Comparison of ENCODE assay signal across 1 cellular context in the genomic region with DNA sequence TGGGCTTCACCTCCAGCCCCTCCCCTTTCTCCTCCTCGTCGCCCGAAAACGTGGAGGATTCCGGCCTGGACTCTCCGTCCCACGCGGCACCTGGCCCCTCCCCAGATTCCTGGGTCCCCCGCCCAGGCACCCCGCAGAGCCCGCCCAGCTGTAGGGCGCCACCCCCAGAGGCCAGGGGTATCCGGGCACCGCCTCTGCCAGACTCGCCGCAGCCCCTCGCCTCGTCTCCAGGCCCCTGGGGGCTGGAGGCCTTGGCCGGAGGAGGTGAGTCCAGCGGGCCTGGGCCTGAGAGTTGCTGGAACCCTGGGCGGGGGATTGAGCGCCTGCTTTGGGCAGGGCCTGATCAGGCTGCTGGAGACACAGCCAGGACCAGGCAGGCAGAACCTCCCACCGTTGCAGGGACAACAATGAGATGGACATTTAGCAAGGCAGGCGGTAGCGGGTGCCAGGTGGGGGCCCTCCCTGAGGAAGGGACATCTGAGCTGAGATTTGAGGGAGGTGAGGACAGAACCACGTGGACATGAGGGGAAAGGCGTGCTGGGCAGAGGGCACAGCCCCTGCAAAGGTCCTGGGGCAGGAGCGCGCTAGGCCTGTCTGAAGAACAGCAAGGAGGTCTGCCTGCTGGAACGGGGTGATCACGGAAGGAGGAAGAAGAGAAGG.
TF ChIP-seq lines count a peak whose summit lies in the region.

No MANE protein-coding gene starts in this region.

TF ChIP-seq in K562, 482 proteins besides CTCF, POLR2A, EP300 and RAD21 (continues in another document):
- TF ChIP-seq NR2F6 (CRISPR knock-in tag; IDR thresholded peaks at IDR 0.05) (no peak), ARHGAP35 (IDR thresholded peaks at IDR 0.05; ENCODE audit: partially characterized antibody) (no peak), RBM34 (IDR thresholded peaks at IDR 0.05; ENCODE audit: borderline replicate concordance, insufficient read depth, low read length) (no peak), TFAP4 (CRISPR knock-in tag; IDR thresholded peaks at IDR 0.05; ENCODE audit: borderline replicate concordance) (0 out of 2 replicates have a peak, but pooled peaks have one; percentile 7), HLTF (IDR thresholded peaks at IDR 0.05) (no peak), ZFP36 (IDR thresholded peaks at IDR 0.05; ENCODE audit: low read depth, low read length, partially characterized antibody) (no peak), STAT5A (IDR thresholded peaks at IDR 0.05; ENCODE audit: borderline replicate concordance, low read length) (no peak), PML (IDR thresholded peaks at IDR 0.05; ENCODE audit: low read length) (no peak), GTF2A2 (tag; IDR thresholded peaks at IDR 0.05) (no peak), KHSRP (IDR thresholded peaks at IDR 0.05) (no peak), ATF7 (IDR thresholded peaks at IDR 0.05) (no peak), EWSR1 (IDR thresholded peaks at IDR 0.05; ENCODE audit: borderline replicate concordance, low read depth, partially characterized antibody) (no peak), ZNF184 (CRISPR knock-in tag; IDR thresholded peaks at IDR 0.05) (no peak), ZNF717 (CRISPR knock-in tag; IDR thresholded peaks at IDR 0.05) (0 out of 2 replicates have a peak, but pooled peaks have one; percentile 41), ZNF239 (CRISPR knock-in tag; IDR thresholded peaks at IDR 0.05) (no peak), HNRNPLL (IDR thresholded peaks at IDR 0.05; ENCODE audit: low read depth, low read length, poor library complexity, severe bottlenecking) (no peak), PCBP1 (IDR thresholded peaks at IDR 0.05; ENCODE audit: low read depth, low read length, poor library complexity, severe bottlenecking) (peak; percentile 89), ZBTB33 (CRISPR knock-in tag; IDR thresholded peaks at IDR 0.05) (0 out of 2 replicates have a peak, but pooled peaks have one; percentile 8), KDM1A (IDR thresholded peaks at IDR 0.05) (peak in 1 of 2 experiments; percentile 36; a peak in 1 of 4 replicates), ZBTB1 (CRISPR knock-in tag; IDR thresholded peaks at IDR 0.05; ENCODE audit: borderline replicate concordance, low read depth) (no peak), KAT8 (IDR thresholded peaks at IDR 0.05; ENCODE audit: low read depth) (no peak), PRPF4 (IDR thresholded peaks at IDR 0.05; ENCODE audit: insufficient read depth, low read depth, low read length, poor library complexity, severe bottlenecking) (no peak), JUN (IDR thresholded peaks at IDR 0.05; ENCODE audit: borderline replicate concordance, low read depth, low read length) (no peak), JUN (CRISPR knock-in tag; IDR thresholded peaks at IDR 0.05; ENCODE audit: borderline replicate concordance) (no peak), ZNF24 (IDR thresholded peaks at IDR 0.05) (no peak), ARNT (IDR thresholded peaks at IDR 0.05) (no peak), ATF3 (IDR thresholded peaks at IDR 0.05) (no peak), ATF3 (CRISPR knock-in tag; conservative IDR thresholded peaks at IDR 0.05) (no peak), MTA1 (IDR thresholded peaks at IDR 0.05; ENCODE audit: borderline replicate concordance) (no peak), ZNF444 (CRISPR knock-in tag; IDR thresholded peaks at IDR 0.05) (no peak), HMGXB4 (CRISPR knock-in tag; IDR thresholded peaks at IDR 0.05) (no peak), TRIM28 (IDR thresholded peaks at IDR 0.05) (no peak), ZC3H4 (CRISPR knock-in tag; IDR thresholded peaks at IDR 0.05; ENCODE audit: borderline replicate concordance) (no peak), ZBTB17 (CRISPR knock-in tag; IDR thresholded peaks at IDR 0.05) (no peak), MTA3 (IDR thresholded peaks at IDR 0.05; ENCODE audit: borderline replicate concordance) (no peak), MNT (conservative IDR thresholded peaks at IDR 0.05) (0 out of 4 replicates have a peak, but pooled peaks of 1 of the 2 experiments have one; percentile 36), GABPB2 (CRISPR knock-in tag; conservative IDR thresholded peaks at IDR 0.05) (no peak), U2AF2 (optimal IDR thresholded peaks at IDR 0.05; ENCODE audit: low read depth, low read length) (no peak), TCF3 (CRISPR knock-in tag; IDR thresholded peaks at IDR 0.05) (no peak), GTF3C2 (IDR thresholded peaks at IDR 0.05; ENCODE audit: borderline replicate concordance, extremely low read depth, insufficient read length) (no peak), ZNF263 (CRISPR knock-in tag; IDR thresholded peaks at IDR 0.05; ENCODE audit: borderline replicate concordance) (no peak), RBM22 (IDR thresholded peaks at IDR 0.05; ENCODE audit: low read depth, low read length, poor library complexity, severe bottlenecking) (peak; percentile 4), POLR2B (IDR thresholded peaks at IDR 0.05; ENCODE audit: low read depth, partially characterized antibody) (peak; percentile 21), YY1 (IDR thresholded peaks at IDR 0.05; ENCODE audit: borderline replicate concordance in 1 of 3, control insufficient read depth in 1 of 3, extremely low read depth in 1 of 3, insufficient read depth in 3 of 3, insufficient read length in 1 of 3, insufficient replicate concordance in 2 of 3, low read depth in 1 of 3, low read length in 2 of 3) (peak in 1 of 3 experiments; percentile 4), CBX1 (IDR thresholded peaks at IDR 0.05; ENCODE audit: low read depth) (no peak)
- TF ChIP-seq, protein P1, sequence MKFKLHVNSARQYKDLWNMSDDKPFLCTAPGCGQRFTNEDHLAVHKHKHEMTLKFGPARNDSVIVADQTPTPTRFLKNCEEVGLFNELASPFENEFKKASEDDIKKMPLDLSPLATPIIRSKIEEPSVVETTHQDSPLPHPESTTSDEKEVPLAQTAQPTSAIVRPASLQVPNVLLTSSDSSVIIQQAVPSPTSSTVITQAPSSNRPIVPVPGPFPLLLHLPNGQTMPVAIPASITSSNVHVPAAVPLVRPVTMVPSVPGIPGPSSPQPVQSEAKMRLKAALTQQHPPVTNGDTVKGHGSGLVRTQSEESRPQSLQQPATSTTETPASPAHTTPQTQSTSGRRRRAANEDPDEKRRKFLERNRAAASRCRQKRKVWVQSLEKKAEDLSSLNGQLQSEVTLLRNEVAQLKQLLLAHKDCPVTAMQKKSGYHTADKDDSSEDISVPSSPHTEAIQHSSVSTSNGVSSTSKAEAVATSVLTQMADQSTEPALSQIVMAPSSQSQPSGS (CRISPR knock-in tag; IDR thresholded peaks at IDR 0.05): no peak
- TF ChIP-seq, protein P2, sequence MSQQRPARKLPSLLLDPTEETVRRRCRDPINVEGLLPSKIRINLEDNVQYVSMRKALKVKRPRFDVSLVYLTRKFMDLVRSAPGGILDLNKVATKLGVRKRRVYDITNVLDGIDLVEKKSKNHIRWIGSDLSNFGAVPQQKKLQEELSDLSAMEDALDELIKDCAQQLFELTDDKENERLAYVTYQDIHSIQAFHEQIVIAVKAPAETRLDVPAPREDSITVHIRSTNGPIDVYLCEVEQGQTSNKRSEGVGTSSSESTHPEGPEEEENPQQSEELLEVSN (IDR thresholded peaks at IDR 0.05; ENCODE audit: borderline replicate concordance in 1 of 2, extremely low read depth in 1 of 2, insufficient read depth in 1 of 2, insufficient read length in 1 of 2, low read depth in 1 of 2, low read length in 1 of 2, poor library complexity in 1 of 2, severe bottlenecking in 1 of 2): peak in 1 of 2 experiments; percentile 41
- TF ChIP-seq, protein P3, sequence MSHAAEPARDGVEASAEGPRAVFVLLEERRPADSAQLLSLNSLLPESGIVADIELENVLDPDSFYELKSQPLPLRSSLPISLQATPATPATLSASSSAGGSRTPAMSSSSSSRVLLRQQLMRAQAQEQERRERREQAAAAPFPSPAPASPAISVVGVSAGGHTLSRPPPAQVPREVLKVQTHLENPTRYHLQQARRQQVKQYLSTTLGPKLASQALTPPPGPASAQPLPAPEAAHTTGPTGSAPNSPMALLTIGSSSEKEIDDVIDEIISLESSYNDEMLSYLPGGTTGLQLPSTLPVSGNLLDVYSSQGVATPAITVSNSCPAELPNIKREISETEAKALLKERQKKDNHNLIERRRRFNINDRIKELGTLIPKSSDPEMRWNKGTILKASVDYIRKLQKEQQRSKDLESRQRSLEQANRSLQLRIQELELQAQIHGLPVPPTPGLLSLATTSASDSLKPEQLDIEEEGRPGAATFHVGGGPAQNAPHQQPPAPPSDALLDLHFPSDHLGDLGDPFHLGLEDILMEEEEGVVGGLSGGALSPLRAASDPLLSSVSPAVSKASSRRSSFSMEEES (CRISPR knock-in tag; IDR thresholded peaks at IDR 0.05): no peak
- TF ChIP-seq, protein P4, sequence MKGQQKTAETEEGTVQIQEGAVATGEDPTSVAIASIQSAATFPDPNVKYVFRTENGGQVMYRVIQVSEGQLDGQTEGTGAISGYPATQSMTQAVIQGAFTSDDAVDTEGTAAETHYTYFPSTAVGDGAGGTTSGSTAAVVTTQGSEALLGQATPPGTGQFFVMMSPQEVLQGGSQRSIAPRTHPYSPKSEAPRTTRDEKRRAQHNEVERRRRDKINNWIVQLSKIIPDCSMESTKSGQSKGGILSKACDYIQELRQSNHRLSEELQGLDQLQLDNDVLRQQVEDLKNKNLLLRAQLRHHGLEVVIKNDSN (CRISPR knock-in tag; IDR thresholded peaks at IDR 0.05): no peak
